ENCODE assay signal across 1 cellular context in the genomic region with DNA sequence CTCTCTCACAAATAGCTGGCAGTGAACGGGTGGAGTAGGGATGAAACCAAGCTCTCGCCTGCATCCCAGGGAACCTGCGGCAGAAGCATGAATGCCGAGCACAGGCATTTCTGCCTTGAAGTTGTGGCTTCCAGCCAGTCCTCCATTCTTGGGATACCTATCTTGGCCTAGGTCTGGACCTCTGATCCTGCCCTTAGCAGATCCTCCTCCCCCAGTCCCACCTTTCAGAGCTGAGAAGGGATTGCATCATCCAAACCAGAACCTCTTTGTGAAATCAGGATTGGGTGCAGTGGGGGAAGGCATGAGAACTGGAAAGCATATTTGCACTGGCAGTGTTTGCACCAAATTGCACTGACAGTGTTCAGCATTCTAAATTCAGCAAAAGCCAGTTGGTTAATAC.
TF ChIP-seq lines count a peak whose summit lies in the region.

No MANE protein-coding gene starts in this region.

TF ChIP-seq in HepG2, 621 proteins besides CTCF, POLR2A, EP300 and RAD21 (continued from another document and continues in another):
- TF ChIP-seq, protein P1, sequence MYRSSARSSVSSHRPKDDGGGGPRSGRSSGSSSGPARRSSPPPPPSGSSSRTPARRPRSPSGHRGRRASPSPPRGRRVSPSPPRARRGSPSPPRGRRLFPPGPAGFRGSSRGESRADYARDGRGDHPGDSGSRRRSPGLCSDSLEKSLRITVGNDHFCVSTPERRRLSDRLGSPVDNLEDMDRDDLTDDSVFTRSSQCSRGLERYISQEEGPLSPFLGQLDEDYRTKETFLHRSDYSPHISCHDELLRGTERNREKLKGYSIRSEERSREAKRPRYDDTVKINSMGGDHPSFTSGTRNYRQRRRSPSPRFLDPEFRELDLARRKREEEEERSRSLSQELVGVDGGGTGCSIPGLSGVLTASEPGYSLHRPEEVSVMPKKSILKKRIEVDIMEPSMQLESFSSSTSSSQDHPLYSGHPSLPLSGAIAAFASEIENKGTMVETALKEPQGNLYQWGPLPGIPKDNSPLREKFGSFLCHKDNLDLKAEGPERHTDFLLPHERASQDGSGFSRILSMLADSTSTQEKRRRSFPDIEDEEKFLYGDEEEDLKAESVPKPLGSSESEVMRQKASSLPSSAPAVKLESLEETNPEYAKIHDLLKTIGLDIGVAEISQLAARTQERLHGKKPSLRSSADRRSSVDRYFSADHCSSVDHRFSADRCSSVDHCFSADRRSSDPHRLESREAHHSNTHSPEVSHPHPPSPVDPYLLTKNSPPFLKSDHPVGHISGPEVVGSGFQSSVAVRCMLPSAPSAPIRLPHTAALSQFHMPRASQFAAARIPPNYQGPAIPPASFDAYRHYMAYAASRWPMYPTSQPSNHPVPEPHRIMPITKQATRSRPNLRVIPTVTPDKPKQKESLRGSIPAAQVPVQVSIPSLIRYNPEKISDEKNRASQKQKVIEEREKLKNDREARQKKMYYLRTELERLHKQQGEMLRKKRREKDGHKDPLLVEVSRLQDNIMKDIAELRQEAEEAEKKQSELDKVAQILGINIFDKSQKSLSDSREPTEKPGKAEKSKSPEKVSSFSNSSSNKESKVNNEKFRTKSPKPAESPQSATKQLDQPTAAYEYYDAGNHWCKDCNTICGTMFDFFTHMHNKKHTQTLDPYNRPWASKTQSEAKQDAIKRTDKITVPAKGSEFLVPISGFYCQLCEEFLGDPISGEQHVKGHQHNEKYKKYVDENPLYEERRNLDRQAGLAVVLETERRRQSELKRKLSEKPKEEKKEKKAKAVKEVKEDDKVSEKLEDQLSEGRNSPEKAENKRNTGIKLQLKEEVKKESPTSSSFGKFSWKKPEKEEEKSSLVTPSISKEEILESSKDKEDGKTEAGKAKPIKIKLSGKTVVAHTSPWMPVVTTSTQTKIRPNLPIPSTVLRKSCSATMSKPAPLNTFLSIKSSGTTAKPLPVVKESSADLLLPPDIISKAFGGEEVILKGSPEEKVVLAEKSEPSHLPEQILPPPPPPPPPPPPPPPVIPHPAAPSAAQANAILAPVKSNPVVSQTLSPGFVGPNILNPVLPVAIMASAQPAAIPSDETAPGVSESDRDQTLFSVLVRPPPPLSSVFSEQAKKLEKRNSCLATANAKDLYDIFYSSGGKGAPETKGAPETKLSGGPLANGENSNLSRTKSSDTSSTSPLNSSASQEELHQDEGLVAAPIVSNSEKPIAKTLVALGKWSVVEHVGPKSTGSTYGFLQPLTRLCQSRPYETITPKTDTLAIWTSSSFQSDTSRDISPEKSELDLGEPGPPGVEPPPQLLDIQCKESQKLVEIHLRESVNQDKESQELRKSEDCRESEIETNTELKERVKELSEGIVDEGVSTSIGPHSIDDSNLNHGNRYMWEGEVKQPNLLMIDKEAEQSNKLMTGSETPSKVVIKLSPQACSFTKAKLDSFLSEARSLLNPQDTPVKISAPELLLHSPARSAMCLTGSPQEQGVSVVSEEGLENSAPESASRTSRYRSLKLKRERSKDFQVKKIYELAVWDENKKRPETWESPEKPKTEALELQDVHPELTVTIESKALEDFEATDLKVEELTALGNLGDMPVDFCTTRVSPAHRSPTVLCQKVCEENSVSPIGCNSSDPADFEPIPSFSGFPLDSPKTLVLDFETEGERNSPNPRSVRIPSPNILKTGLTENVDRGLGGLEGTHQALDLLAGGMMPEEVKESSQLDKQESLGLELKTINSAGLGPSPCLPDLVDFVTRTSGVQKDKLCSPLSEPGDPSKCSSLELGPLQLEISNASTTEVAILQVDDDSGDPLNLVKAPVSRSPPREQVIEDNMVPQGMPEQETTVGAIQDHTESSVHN (CRISPR knock-in tag; IDR thresholded peaks at IDR 0.05) = no peak
- TF ChIP-seq, protein P2, sequence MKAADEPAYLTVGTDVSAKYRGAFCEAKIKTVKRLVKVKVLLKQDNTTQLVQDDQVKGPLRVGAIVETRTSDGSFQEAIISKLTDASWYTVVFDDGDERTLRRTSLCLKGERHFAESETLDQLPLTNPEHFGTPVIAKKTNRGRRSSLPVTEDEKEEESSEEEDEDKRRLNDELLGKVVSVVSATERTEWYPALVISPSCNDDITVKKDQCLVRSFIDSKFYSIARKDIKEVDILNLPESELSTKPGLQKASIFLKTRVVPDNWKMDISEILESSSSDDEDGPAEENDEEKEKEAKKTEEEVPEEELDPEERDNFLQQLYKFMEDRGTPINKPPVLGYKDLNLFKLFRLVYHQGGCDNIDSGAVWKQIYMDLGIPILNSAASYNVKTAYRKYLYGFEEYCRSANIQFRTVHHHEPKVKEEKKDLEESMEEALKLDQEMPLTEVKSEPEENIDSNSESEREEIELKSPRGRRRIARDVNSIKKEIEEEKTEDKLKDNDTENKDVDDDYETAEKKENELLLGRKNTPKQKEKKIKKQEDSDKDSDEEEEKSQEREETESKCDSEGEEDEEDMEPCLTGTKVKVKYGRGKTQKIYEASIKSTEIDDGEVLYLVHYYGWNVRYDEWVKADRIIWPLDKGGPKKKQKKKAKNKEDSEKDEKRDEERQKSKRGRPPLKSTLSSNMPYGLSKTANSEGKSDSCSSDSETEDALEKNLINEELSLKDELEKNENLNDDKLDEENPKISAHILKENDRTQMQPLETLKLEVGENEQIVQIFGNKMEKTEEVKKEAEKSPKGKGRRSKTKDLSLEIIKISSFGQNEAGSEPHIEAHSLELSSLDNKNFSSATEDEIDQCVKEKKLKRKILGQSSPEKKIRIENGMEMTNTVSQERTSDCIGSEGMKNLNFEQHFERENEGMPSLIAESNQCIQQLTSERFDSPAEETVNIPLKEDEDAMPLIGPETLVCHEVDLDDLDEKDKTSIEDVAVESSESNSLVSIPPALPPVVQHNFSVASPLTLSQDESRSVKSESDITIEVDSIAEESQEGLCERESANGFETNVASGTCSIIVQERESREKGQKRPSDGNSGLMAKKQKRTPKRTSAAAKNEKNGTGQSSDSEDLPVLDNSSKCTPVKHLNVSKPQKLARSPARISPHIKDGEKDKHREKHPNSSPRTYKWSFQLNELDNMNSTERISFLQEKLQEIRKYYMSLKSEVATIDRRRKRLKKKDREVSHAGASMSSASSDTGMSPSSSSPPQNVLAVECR (CRISPR knock-in tag; IDR thresholded peaks at IDR 0.05; ENCODE audit: borderline replicate concordance) = peak; percentile 46; the same call in 1 of the 2 replicates
- TF ChIP-seq, protein P3, sequence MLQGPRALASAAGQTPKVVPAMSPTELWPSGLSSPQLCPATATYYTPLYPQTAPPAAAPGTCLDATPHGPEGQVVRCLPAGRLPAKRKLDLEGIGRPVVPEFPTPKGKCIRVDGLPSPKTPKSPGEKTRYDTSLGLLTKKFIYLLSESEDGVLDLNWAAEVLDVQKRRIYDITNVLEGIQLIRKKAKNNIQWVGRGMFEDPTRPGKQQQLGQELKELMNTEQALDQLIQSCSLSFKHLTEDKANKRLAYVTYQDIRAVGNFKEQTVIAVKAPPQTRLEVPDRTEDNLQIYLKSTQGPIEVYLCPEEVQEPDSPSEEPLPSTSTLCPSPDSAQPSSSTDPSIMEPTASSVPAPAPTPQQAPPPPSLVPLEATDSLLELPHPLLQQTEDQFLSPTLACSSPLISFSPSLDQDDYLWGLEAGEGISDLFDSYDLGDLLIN (CRISPR knock-in tag; IDR thresholded peaks at IDR 0.05; ENCODE audit: borderline replicate concordance) = no peak
- TF ChIP-seq EZH2 (conservative IDR thresholded peaks at IDR 0.05; ENCODE audit: low read depth, low read length) (no peak), DR1 (CRISPR knock-in tag; IDR thresholded peaks at IDR 0.05) (no peak), NPAS2 (CRISPR knock-in tag; IDR thresholded peaks at IDR 0.05; ENCODE audit: borderline replicate concordance) (no peak), SP140L (CRISPR knock-in tag; IDR thresholded peaks at IDR 0.05; ENCODE audit: borderline replicate concordance) (no peak), HOXD1 (CRISPR knock-in tag; IDR thresholded peaks at IDR 0.05) (no peak), SIX1 (CRISPR knock-in tag; IDR thresholded peaks at IDR 0.05; ENCODE audit: borderline replicate concordance) (no peak), HNRNPK (IDR thresholded peaks at IDR 0.05; ENCODE audit: low read depth, low read length, poor library complexity, severe bottlenecking) (no peak), SMAD9 (CRISPR knock-in tag; IDR thresholded peaks at IDR 0.05) (no peak), TGIF2 (CRISPR knock-in tag; IDR thresholded peaks at IDR 0.05) (no peak)
- TF ChIP-seq, protein P4, sequence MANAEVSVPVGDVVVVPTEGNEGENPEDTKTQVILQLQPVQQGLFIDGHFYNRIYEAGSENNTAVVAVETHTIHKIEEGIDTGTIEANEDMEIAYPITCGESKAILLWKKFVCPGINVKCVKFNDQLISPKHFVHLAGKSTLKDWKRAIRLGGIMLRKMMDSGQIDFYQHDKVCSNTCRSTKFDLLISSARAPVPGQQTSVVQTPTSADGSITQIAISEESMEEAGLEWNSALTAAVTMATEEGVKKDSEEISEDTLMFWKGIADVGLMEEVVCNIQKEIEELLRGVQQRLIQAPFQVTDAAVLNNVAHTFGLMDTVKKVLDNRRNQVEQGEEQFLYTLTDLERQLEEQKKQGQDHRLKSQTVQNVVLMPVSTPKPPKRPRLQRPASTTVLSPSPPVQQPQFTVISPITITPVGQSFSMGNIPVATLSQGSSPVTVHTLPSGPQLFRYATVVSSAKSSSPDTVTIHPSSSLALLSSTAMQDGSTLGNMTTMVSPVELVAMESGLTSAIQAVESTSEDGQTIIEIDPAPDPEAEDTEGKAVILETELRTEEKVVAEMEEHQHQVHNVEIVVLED (CRISPR knock-in tag; IDR thresholded peaks at IDR 0.05; ENCODE audit: borderline replicate concordance) = no peak
- TF ChIP-seq, protein P5, sequence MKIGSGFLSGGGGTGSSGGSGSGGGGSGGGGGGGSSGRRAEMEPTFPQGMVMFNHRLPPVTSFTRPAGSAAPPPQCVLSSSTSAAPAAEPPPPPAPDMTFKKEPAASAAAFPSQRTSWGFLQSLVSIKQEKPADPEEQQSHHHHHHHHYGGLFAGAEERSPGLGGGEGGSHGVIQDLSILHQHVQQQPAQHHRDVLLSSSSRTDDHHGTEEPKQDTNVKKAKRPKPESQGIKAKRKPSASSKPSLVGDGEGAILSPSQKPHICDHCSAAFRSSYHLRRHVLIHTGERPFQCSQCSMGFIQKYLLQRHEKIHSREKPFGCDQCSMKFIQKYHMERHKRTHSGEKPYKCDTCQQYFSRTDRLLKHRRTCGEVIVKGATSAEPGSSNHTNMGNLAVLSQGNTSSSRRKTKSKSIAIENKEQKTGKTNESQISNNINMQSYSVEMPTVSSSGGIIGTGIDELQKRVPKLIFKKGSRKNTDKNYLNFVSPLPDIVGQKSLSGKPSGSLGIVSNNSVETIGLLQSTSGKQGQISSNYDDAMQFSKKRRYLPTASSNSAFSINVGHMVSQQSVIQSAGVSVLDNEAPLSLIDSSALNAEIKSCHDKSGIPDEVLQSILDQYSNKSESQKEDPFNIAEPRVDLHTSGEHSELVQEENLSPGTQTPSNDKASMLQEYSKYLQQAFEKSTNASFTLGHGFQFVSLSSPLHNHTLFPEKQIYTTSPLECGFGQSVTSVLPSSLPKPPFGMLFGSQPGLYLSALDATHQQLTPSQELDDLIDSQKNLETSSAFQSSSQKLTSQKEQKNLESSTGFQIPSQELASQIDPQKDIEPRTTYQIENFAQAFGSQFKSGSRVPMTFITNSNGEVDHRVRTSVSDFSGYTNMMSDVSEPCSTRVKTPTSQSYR (CRISPR knock-in tag; IDR thresholded peaks at IDR 0.05; ENCODE audit: borderline replicate concordance) = peak; percentile 96
- TF ChIP-seq, protein P6, sequence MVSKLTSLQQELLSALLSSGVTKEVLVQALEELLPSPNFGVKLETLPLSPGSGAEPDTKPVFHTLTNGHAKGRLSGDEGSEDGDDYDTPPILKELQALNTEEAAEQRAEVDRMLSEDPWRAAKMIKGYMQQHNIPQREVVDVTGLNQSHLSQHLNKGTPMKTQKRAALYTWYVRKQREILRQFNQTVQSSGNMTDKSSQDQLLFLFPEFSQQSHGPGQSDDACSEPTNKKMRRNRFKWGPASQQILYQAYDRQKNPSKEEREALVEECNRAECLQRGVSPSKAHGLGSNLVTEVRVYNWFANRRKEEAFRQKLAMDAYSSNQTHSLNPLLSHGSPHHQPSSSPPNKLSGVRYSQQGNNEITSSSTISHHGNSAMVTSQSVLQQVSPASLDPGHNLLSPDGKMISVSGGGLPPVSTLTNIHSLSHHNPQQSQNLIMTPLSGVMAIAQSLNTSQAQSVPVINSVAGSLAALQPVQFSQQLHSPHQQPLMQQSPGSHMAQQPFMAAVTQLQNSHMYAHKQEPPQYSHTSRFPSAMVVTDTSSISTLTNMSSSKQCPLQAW (CRISPR knock-in tag; IDR thresholded peaks at IDR 0.05) = no peak
- TF ChIP-seq, protein P7, sequence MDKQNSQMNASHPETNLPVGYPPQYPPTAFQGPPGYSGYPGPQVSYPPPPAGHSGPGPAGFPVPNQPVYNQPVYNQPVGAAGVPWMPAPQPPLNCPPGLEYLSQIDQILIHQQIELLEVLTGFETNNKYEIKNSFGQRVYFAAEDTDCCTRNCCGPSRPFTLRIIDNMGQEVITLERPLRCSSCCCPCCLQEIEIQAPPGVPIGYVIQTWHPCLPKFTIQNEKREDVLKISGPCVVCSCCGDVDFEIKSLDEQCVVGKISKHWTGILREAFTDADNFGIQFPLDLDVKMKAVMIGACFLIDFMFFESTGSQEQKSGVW (CRISPR knock-in tag; IDR thresholded peaks at IDR 0.05; ENCODE audit: borderline replicate concordance) = no peak
- TF ChIP-seq, protein P8, sequence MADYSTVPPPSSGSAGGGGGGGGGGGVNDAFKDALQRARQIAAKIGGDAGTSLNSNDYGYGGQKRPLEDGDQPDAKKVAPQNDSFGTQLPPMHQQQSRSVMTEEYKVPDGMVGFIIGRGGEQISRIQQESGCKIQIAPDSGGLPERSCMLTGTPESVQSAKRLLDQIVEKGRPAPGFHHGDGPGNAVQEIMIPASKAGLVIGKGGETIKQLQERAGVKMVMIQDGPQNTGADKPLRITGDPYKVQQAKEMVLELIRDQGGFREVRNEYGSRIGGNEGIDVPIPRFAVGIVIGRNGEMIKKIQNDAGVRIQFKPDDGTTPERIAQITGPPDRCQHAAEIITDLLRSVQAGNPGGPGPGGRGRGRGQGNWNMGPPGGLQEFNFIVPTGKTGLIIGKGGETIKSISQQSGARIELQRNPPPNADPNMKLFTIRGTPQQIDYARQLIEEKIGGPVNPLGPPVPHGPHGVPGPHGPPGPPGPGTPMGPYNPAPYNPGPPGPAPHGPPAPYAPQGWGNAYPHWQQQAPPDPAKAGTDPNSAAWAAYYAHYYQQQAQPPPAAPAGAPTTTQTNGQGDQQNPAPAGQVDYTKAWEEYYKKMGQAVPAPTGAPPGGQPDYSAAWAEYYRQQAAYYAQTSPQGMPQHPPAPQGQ (CRISPR knock-in tag; IDR thresholded peaks at IDR 0.05; ENCODE audit: borderline replicate concordance) = no peak
- TF ChIP-seq, protein P9, sequence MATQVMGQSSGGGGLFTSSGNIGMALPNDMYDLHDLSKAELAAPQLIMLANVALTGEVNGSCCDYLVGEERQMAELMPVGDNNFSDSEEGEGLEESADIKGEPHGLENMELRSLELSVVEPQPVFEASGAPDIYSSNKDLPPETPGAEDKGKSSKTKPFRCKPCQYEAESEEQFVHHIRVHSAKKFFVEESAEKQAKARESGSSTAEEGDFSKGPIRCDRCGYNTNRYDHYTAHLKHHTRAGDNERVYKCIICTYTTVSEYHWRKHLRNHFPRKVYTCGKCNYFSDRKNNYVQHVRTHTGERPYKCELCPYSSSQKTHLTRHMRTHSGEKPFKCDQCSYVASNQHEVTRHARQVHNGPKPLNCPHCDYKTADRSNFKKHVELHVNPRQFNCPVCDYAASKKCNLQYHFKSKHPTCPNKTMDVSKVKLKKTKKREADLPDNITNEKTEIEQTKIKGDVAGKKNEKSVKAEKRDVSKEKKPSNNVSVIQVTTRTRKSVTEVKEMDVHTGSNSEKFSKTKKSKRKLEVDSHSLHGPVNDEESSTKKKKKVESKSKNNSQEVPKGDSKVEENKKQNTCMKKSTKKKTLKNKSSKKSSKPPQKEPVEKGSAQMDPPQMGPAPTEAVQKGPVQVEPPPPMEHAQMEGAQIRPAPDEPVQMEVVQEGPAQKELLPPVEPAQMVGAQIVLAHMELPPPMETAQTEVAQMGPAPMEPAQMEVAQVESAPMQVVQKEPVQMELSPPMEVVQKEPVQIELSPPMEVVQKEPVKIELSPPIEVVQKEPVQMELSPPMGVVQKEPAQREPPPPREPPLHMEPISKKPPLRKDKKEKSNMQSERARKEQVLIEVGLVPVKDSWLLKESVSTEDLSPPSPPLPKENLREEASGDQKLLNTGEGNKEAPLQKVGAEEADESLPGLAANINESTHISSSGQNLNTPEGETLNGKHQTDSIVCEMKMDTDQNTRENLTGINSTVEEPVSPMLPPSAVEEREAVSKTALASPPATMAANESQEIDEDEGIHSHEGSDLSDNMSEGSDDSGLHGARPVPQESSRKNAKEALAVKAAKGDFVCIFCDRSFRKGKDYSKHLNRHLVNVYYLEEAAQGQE (IDR thresholded peaks at IDR 0.05; ENCODE audit: borderline replicate concordance in 1 of 2, low read depth in 1 of 2, low read length in 2 of 2) = no peak
